8 cellular contexts compared by ENCODE assay signal in genomic region chr6:134316733-134317431, GRCh38. TPM values are rescaled to one million over a fixed set of nuclear protein-coding genes. Genes with fewer than 3 reads are reported as not detected.
DNase-seq lines count a peak whose midpoint lies in the region; ATAC-seq and TF ChIP-seq lines count a peak whose summit lies in the region.

No MANE protein-coding gene starts in this region.

- ATAC-seq in heart left ventricle: peak in 1 of 4 donors; percentile 67
- ATAC-seq in left cardiac atrium: no peak
- no peak for ATAC-seq in lower lobe of right lung
- ATAC-seq in upper lobe of left lung (ENCODE audit: low FRiP score in 2 of 2): no peak
- ATAC-seq in HG03378 (IDR thresholded peaks at IDR 0.05; ENCODE audit: unreplicated experiment): no peak

- H3K9me3 ChIP-seq in heart left ventricle (no peaks in the 10 kb centered on the region), lower lobe of right lung (no peaks in the 10 kb centered on the region), upper lobe of left lung (no peaks in the 10 kb centered on the region)

- in situ Hi-C loops in astrocyte of the spinal cord (cut with HindIII; ENCODE audit: low sequenced_read_pairs): no loop called here

- H3K4me3 ChIP-seq in heart left ventricle (peak overlapping the region in 11 of 12 donors; percentile 27 to 82 (median 66)), astrocyte of the spinal cord (ENCODE audit: low read depth, low read length) (peak overlapping the region; percentile 64), lower lobe of right lung (peak overlapping the region; percentile 52), upper lobe of left lung (peak overlapping the region in 3 of 4 donors; percentile 40 to 57 (median 54))

- no peak for TF ChIP-seq POLR2A in heart left ventricle (IDR thresholded peaks at IDR 0.05)
- TF ChIP-seq POLR2A in upper lobe of left lung (IDR thresholded peaks at IDR 0.05): no peak

- TF ChIP-seq EP300 in upper lobe of left lung (IDR thresholded peaks at IDR 0.05): no peak

- H3K36me3 ChIP-seq in heart left ventricle (no peaks in the 10 kb centered on the region), lower lobe of right lung (no peaks in the 10 kb centered on the region), upper lobe of left lung (no peaks in the 10 kb centered on the region)

- H3K27me3 ChIP-seq in heart left ventricle (peaks cover 0 to 12% (median 0%) of the 10 kb centered on the region in 9 donors), lower lobe of right lung (ENCODE audit: low read depth) (peaks cover 11% of the 10 kb centered on the region), upper lobe of left lung (peaks cover 0 to 3% (median 0%) of the 10 kb centered on the region in 4 donors)

- WGBS in heart left ventricle, 4 donors: 35 to 53% (median 43%) methylated on average over 6 of the region's 6 CpGs
- WGBS in upper lobe of left lung, 2 donors: 53 to 59% methylated on average over 6 of the region's 6 CpGs

- H3K4me1 ChIP-seq in heart left ventricle (peaks cover 0 to 19% (median 6%) of the 10 kb centered on the region in 12 donors), lower lobe of right lung (no peaks in the 10 kb centered on the region), upper lobe of left lung (peaks cover 4 to 17% (median 10%) of the 10 kb centered on the region in 4 donors)

- peak overlapping the region in 9 of 12 donors; percentile 4 to 68 (median 46) for H3K27ac ChIP-seq in heart left ventricle
- no peak overlapping the region for H3K27ac ChIP-seq in lower lobe of right lung
- H3K27ac ChIP-seq in upper lobe of left lung: peak overlapping the region in 2 of 4 donors; percentile 12 to 50

- intact Hi-C loops in heart left ventricle (cut with DNase I): no loop called here
- intact Hi-C loops in left cardiac atrium (cut with DNase I): no loop called here
- intact Hi-C loops in lower lobe of right lung (cut with DNase I): no loop called here

- TF ChIP-seq CTCF in heart left ventricle (IDR thresholded peaks at IDR 0.05) (no peak), astrocyte of the spinal cord (IDR thresholded peaks at IDR 0.05; ENCODE audit: low read depth, low read length) (no peak), lower lobe of right lung (IDR thresholded peaks at IDR 0.05) (no peak), upper lobe of left lung (IDR thresholded peaks at IDR 0.05) (no peak)

- DNase-seq in heart left ventricle (no peak), left cardiac atrium (no peak), astrocyte of the spinal cord (ENCODE audit: low read depth, low spot score) (no peak), lower lobe of right lung (no peak), upper lobe of left lung (no peak), activated gamma-delta T cell treated with Interleukin-2 at 50 U/mL for 16 hours (no peak), HT-29 (ENCODE audit: low spot score) (no peak)

RNA-seq across cellular contexts. Expression of gene SGK1, which starts 1.0 kb away (rescaled TPM):
- total RNA-seq in heart left ventricle (100 to 1,000 TPM in 1 of 9 donors, 10 to 100 TPM in 8; 17.7 to 118 (median 73.0) TPM), left cardiac atrium (100 to 1,000 TPM in 1 of 2 donors, 10 to 100 TPM in 1; 42.3 to 104 TPM), lower lobe of right lung (195 TPM), upper lobe of left lung (100 to 1,000 TPM; 118 to 426 (median 199) TPM)
- polyA plus RNA-seq in heart left ventricle: 10 to 100 TPM; 19.7 to 56.7 TPM
- 184 and 186 TPM in 2 replicates for total RNA-seq in HT-29 (2014; rRNA removed; shearing (Covaris generic))
